8 cellular contexts compared by ENCODE assay signal in genomic region chr5:172801184-172801671, GRCh38. TPM values are rescaled to one million over a fixed set of nuclear protein-coding genes. Genes with fewer than 3 reads are reported as not detected.
DNase-seq lines count a peak whose midpoint lies in the region; ATAC-seq, FAIRE-seq and TF ChIP-seq lines count a peak whose summit lies in the region.
"Had no signal": no experiment of that assay in that cellular context is flagged by ENCODE, and none has a peak within 500 bp of the region (broad histone marks: within the 10 kb centered on the region; RNA-seq: fewer than 3 reads in every experiment).

No MANE protein-coding gene starts in this region.

- no peak; the same call in 1 of the 2 replicates for TF ChIP-seq RAD21 in HCT116 (IDR thresholded peaks at IDR 0.05; ENCODE audit: low read depth)

- peaks cover 23% of the 10 kb centered on the region for H3K4me1 Mint-ChIP-seq in astrocyte (ENCODE audit: low read depth, unreplicated experiment)

- H3K4me1 ChIP-seq in HCT116 (ENCODE audit: control insufficient read depth in 1 of 2, insufficient read depth in 2 of 2, low read length in 2 of 2), result peaks cover 7 to 50% of the 10 kb centered on the region in 2 experiments; a peak in 3 of 4 replicates
- peaks cover 53% of the 10 kb centered on the region for H3K4me1 ChIP-seq in astrocyte (ENCODE audit: insufficient read depth, low read length)
- H3K4me1 ChIP-seq in tibial artery, result peaks cover 0 to 53% (median 30%) of the 10 kb centered on the region in 4 donors
- no peaks in the 10 kb centered on the region for H3K4me1 ChIP-seq in OCI-LY7 (ENCODE audit: insufficient read depth, low read length, poor library complexity, severe bottlenecking)

- TF ChIP-seq POLR2A in HCT116 (IDR thresholded peaks at IDR 0.05; ENCODE audit: borderline replicate concordance, extremely low read depth, insufficient read depth, insufficient read length), result no peak

- ATAC-seq in HCT116, result peak; percentile 33; the same call in 1 of the 2 replicates
- no peak for ATAC-seq in GM21360 (IDR thresholded peaks at IDR 0.05; ENCODE audit: unreplicated experiment)
- ATAC-seq in GM18907 (IDR thresholded peaks at IDR 0.05; ENCODE audit: unreplicated experiment), result no peak

- H3K4me2 ChIP-seq in HCT116 (ENCODE audit: low read length) (peak overlapping the region; percentile 48), astrocyte (ENCODE audit: low read length) (peak overlapping the region; percentile 46), OCI-LY7 (ENCODE audit: low read length) (no peak overlapping the region)

- no TSS peak for BruUV-seq in HCT116 (replicated peaks; lab: Mats Ljungman, UMichigan)
- no TSS peak for BruUV-seq in OCI-LY7 (replicated peaks; lab: Mats Ljungman, UMichigan)

- H3K27ac ChIP-seq in HCT116 (ENCODE audit: low read depth, low read length) (peak overlapping the region; percentile 21; the same call in 1 of the 2 replicates), astrocyte (ENCODE audit: low read depth, low read length) (peak overlapping the region; percentile 86), tibial artery (peak overlapping the region; percentile 3 to 35), OCI-LY7 (ENCODE audit: low read depth, low read length, poor library complexity, severe bottlenecking) (no peak overlapping the region)

- H3K79me2 ChIP-seq in HCT116 (ENCODE audit: insufficient read depth, low read length) (no peaks in the 10 kb centered on the region), astrocyte (ENCODE audit: insufficient read depth, low read length) (no peaks in the 10 kb centered on the region), OCI-LY7 (ENCODE audit: insufficient read depth, low read depth, low read length) (no peaks in the 10 kb centered on the region)

- intact Hi-C loops in HCT116 (cut with micrococcal nuclease) (no loop called here), tibial artery (cut with DNase I; ENCODE audit: low total_unique reads) (loop anchor here (5.0 kb wide), 1 partner anchor 56 kb away; no protein-coding TSS in a partner anchor), OCI-LY7 (cut with micrococcal nuclease; ENCODE audit: unreplicated experiment) (no loop called here)

- RAD21 ChIA-PET in HCT116 (lab: Charles Lee; ENCODE audit: low non-redundant PET in 1 of 2, low total read pairs in 2 of 2, uncharacterized antibody in 2 of 2, unreplicated experiment in 2 of 2), result no interaction called here

- POLR2A ChIA-PET in HCT116 (lab: Charles Lee), result interaction anchor here (1.6 kb wide), 1 partner anchor 24 kb away, joined by 4 read pairs; no protein-coding TSS in a partner anchor
- POLR2A ChIA-PET in OCI-LY7 (lab: Charles Lee), result no interaction called here

- peaks cover 2% of the 10 kb centered on the region for H3K9me3 Mint-ChIP-seq in astrocyte (ENCODE audit: unreplicated experiment)

- no peaks in the 10 kb centered on the region for H3K27me3 Mint-ChIP-seq in astrocyte (ENCODE audit: low read depth, unreplicated experiment)

- no peaks in the 10 kb centered on the region for H4K20me1 ChIP-seq in HCT116 (ENCODE audit: insufficient read depth)
- H4K20me1 ChIP-seq in astrocyte (ENCODE audit: insufficient read depth, low read length), result no peaks in the 10 kb centered on the region
- H4K20me1 ChIP-seq in OCI-LY7 (ENCODE audit: insufficient read depth, low read length), result no peaks in the 10 kb centered on the region

- H3K27me3 ChIP-seq in HCT116 (ENCODE audit: insufficient read depth, low read length) (no peaks in the 10 kb centered on the region), astrocyte (ENCODE audit: insufficient read depth, low read length) (no peaks in the 10 kb centered on the region), tibial artery (no peaks in the 10 kb centered on the region)

- H3K36me3 Mint-ChIP-seq in astrocyte (ENCODE audit: low read depth, unreplicated experiment), result no peaks in the 10 kb centered on the region

- H3K9ac ChIP-seq in HCT116 (ENCODE audit: low read length), result no peak overlapping the region
- H3K9ac ChIP-seq in astrocyte (ENCODE audit: low read length), result peak overlapping the region; percentile 79

- H3K36me3 ChIP-seq in HCT116 (ENCODE audit: control insufficient read depth in 1 of 2, insufficient read depth in 2 of 2, low read length in 2 of 2) (no peaks in the 10 kb centered on the region), astrocyte (ENCODE audit: insufficient read depth, low read length) (no peaks in the 10 kb centered on the region), tibial artery (no peaks in the 10 kb centered on the region), OCI-LY7 (ENCODE audit: insufficient read depth, low read length) (no peaks in the 10 kb centered on the region)

- DNase-seq in HCT116 (ENCODE audit: low read depth, low spot score), result no peak
- peak; percentile 97 for DNase-seq in astrocyte (ENCODE audit: low read depth)
- peak; percentile 97 for DNase-seq in iris pigment epithelial cell (ENCODE audit: low read depth)
- peak in 1 of 2 donors; percentile 58 for DNase-seq in tibial artery
- no peak for DNase-seq in OCI-LY7 (ENCODE audit: low spot score)
- DNase-seq: NCI-H2227 treated with DMSO at 0.1 percent for 48 hours had no signal

- no peak overlapping the region for H3K4me3 ChIP-seq in HCT116 (replicated peaks in 1 of 2; ENCODE audit: low read depth in 1 of 2, low read length in 2 of 2)
- H3K4me3 ChIP-seq in astrocyte (ENCODE audit: insufficient read depth, low read depth, low read length), result no peak overlapping the region
- no peak overlapping the region for H3K4me3 ChIP-seq in tibial artery
- H3K4me3 ChIP-seq in OCI-LY7 (ENCODE audit: low read depth, low read length, poor library complexity, severe bottlenecking), result no peak overlapping the region

- H3K9me3 ChIP-seq in HCT116 (ENCODE audit: control insufficient read depth in 1 of 2, insufficient read depth in 1 of 2, low read depth in 1 of 2, low read length in 2 of 2) (no peaks in the 10 kb centered on the region), astrocyte (ENCODE audit: insufficient read depth, low read depth, low read length) (no peaks in the 10 kb centered on the region), tibial artery (no peaks in the 10 kb centered on the region), OCI-LY7 (ENCODE audit: low read length) (no peaks in the 10 kb centered on the region)

- TF ChIP-seq CTCF in HCT116 (IDR thresholded peaks at IDR 0.05 in 2 of 3, conservative IDR thresholded peaks at IDR 0.05 in 1 of 3; ENCODE audit: borderline replicate concordance in 1 of 3, insufficient read depth in 1 of 3, low read depth in 2 of 3, low read length in 2 of 3), result no peak
- TF ChIP-seq CTCF in astrocyte (IDR thresholded peaks at IDR 0.05; ENCODE audit: insufficient read depth, low read depth, low read length), result no peak
- no peak for TF ChIP-seq CTCF in tibial artery (IDR thresholded peaks at IDR 0.05)
- TF ChIP-seq CTCF in OCI-LY7 (conservative IDR thresholded peaks at IDR 0.05; ENCODE audit: low read length), result no peak

- H3K9me2 ChIP-seq in HCT116 (ENCODE audit: insufficient read depth), result no peaks in the 10 kb centered on the region
- H3K9me2 ChIP-seq in OCI-LY7 (ENCODE audit: insufficient read depth, low read length), result no peaks in the 10 kb centered on the region

- peak; percentile 9 for FAIRE-seq in astrocyte (lab: Jason Lieb, UNC)

- H2AFZ ChIP-seq in HCT116 (ENCODE audit: low read depth, low read length, poor library complexity, severe bottlenecking) (peak overlapping the region; percentile 28), astrocyte (ENCODE audit: low read depth, low read length) (no peak overlapping the region), OCI-LY7 (ENCODE audit: low read length) (no peak overlapping the region)

- H3K27ac Mint-ChIP-seq in astrocyte (ENCODE audit: unreplicated experiment), result peak overlapping the region; percentile 86

- H3K4me3 Mint-ChIP-seq in astrocyte (ENCODE audit: unreplicated experiment), result no peak overlapping the region

- CTCF ChIA-PET in HCT116 (lab: Charles Lee) (interaction anchor here (1.4 kb wide), 1 partner anchor 84 kb away, joined by 3 read pairs; no protein-coding TSS in a partner anchor), OCI-LY7 (lab: Charles Lee; ENCODE audit: unreplicated experiment) (no interaction called here)

TF ChIP-seq in HCT116, 20 proteins besides CTCF, POLR2A, EP300 and RAD21 (continues in another document):
- TF ChIP-seq CEBPB (IDR thresholded peaks at IDR 0.05; ENCODE audit: low read depth) (peak; percentile 74), SP1 (IDR thresholded peaks at IDR 0.05; ENCODE audit: low read depth) (peak; percentile 59), REST (IDR thresholded peaks at IDR 0.05; ENCODE audit: low read depth) (no peak), EZH2phosphoT487 (IDR thresholded peaks at IDR 0.05; ENCODE audit: borderline replicate concordance) (no peak)

RNA-seq across cellular contexts. Expression of gene DUSP1, which starts 30.2 kb away (rescaled TPM):
- 16.6 TPM for total RNA-seq in HCT116 (2021; ENCODE audit: unreplicated experiment)
- polyA plus RNA-seq in HCT116 (2012), result 55.8 and 144 TPM in 2 replicates
- 80.5 and 90.1 TPM in 2 replicates for total RNA-seq in astrocyte
- 5.3 and 7.0 TPM in 2 replicates for total RNA-seq in OCI-LY7 (2014; rRNA removed; shearing (Covaris generic))
- 4.5 and 5.3 TPM in 2 replicates for total RNA-seq in OCI-LY7 (2022)

RNA-seq across cellular contexts. Expression of gene ERGIC1, which starts 32.8 kb away (rescaled TPM):
- total RNA-seq in HCT116 (2021; ENCODE audit: unreplicated experiment) (73.3 TPM), astrocyte (131 and 137 TPM in 2 replicates), OCI-LY7 (2022) (178 and 201 TPM in 2 replicates)
- polyA plus RNA-seq in HCT116 (2012), result 85.5 and 90.7 TPM in 2 replicates
- total RNA-seq in OCI-LY7 (2014; rRNA removed; shearing (Covaris generic)), result 101 and 125 TPM in 2 replicates

Comparison
In these comparisons a context has a peak if more than half of its experiments do, and no peak if none do; other contexts are left out.
1. DNase-seq: peak in astrocyte (single experiment) and iris pigment epithelial cell (single experiment); none in HCT116 (single experiment) and OCI-LY7 (single experiment).